In genomic region chr3:124125320-124125719, GRCh38 we compare ENCODE assay signal across 19 cellular contexts.
DNase-seq lines count a peak whose midpoint lies in the region; ATAC-seq, FAIRE-seq and TF ChIP-seq lines count a peak whose summit lies in the region.
"Had no signal": no experiment of that assay in that cellular context is flagged by ENCODE, and none has a peak within 500 bp of the region (broad histone marks: within the 10 kb centered on the region; RNA-seq: fewer than 3 reads in every experiment).

No MANE protein-coding gene starts in this region.

- no peak overlapping the region for H4K5ac ChIP-seq in H1 (ENCODE audit: insufficient read length, low read depth, low read length)

- DNase-seq in adrenal gland: peak in 6 of 7 donors; percentile 24 to 57 (median 40)
- no peak for DNase-seq in H1 (ENCODE audit: low read depth in 1 of 2, low spot score in 2 of 2)
- DNase-seq in left kidney (ENCODE audit: low read depth, low spot score): peak; percentile 22
- DNase-seq in urothelium cell line (ENCODE audit: low spot score): no peak
- no peak for DNase-seq in RCC 7860 (ENCODE audit: low spot score)
- no peak for DNase-seq in activated naive CD4-positive, alpha-beta T cell treated with Interleukin-2 at 50 U/mL for 16 hours
- DNase-seq: C1 segment of cervical spinal cord; Calu3; CD4-positive, alpha-beta memory T cell; COR-L47; DMS53; DMS79 treated with DMSO at 0.1 percent for 48 hours; GF-D8; GM23248; H9 had no signal

- H3K9me3 ChIP-seq in adrenal gland (replicated peaks in 1 of 3): no peaks in the 10 kb centered on the region
- no peaks in the 10 kb centered on the region for H3K9me3 ChIP-seq in H1 (ENCODE audit: insufficient read depth in 2 of 2, low read depth in 1 of 2, low read length in 1 of 2)

- no peak overlapping the region for H4K91ac ChIP-seq in H1 (replicated peaks; ENCODE audit: insufficient read length, low read length)

- H3K4me1 ChIP-seq in adrenal gland (replicated peaks in 1 of 2): no peaks in the 10 kb centered on the region
- no peaks in the 10 kb centered on the region for H3K4me1 ChIP-seq in H1 (replicated peaks in 1 of 4; ENCODE audit: control insufficient read depth in 3 of 4, insufficient read depth in 4 of 4, low read length in 3 of 4)

- H3K18ac ChIP-seq in H1 (ENCODE audit: extremely low read depth, low read length): no peak overlapping the region

- CTCF ChIA-PET in H1 (lab: Charles Lee; ENCODE audit: partially characterized antibody): interaction anchor here (0.7 kb wide), 1 partner anchor 915 kb away, joined by 3 read pairs; no protein-coding TSS in a partner anchor

- no peak overlapping the region for H2BK5ac ChIP-seq in H1 (ENCODE audit: low read depth, low read length)

- H2BK20ac ChIP-seq in H1 (ENCODE audit: low read length): no peak overlapping the region

- no peak for ATAC-seq in GM19467 (IDR thresholded peaks at IDR 0.05; ENCODE audit: unreplicated experiment)
- ATAC-seq: HCT116 had no signal

- H3K4ac ChIP-seq in H1 (replicated peaks; ENCODE audit: insufficient read length, low read depth, low read length): no peak overlapping the region

- 16 to 42% (median 34%) methylated on average over 1 of the region's 1 CpG for WGBS in adrenal gland, 4 donors
- WGBS in H1 (ENCODE audit: extremely low coverage in 1 of 2, insufficient coverage in 1 of 2, insufficient read length in 1 of 2, insufficient replicate concordance in 2 of 2, low coverage in 1 of 2, low lambda C conversion rate in 2 of 2, missing lambda C conversion rate in 1 of 2), 2 experiments: 82% methylated on average over 1 of the region's 1 CpG; no CpG with 5 or more reads in 1 of the 2 experiments

- no peak overlapping the region for H3K4me3 ChIP-seq in adrenal gland
- no peak overlapping the region for H3K4me3 ChIP-seq in H1 (ENCODE audit: extremely low read depth in 1 of 4, insufficient read depth in 2 of 4, low read depth in 3 of 4, low read length in 4 of 4)
- H3K4me3 ChIP-seq: GM23248 had no signal

- FAIRE-seq in H1 (lab: Jason Lieb, UNC) (no peak), urothelium cell line (lab: Jason Lieb, UNC) (peak; percentile 20), RCC 7860 (lab: Jason Lieb, UNC) (no peak)
- FAIRE-seq: GM12891, GM18507 had no signal

- H3K56ac ChIP-seq in H1 (replicated peaks; ENCODE audit: insufficient read length, low read depth, low read length): no peak overlapping the region

- TF ChIP-seq EP300 in H1 (IDR thresholded peaks at IDR 0.05; ENCODE audit: borderline replicate concordance in 1 of 2, low read depth in 2 of 2, low read length in 2 of 2): no peak

- POLR2A ChIA-PET in H1 (lab: Charles Lee; ENCODE audit: partially characterized antibody): no interaction called here

- no peak overlapping the region for H2AFZ ChIP-seq in H1 (ENCODE audit: low read length)
- H2AFZ ChIP-seq: GM23248 had no signal

- H2AK5ac ChIP-seq in H1 (ENCODE audit: low read depth, low read length): no peak overlapping the region

- no peak overlapping the region for H3K23ac ChIP-seq in H1 (ENCODE audit: insufficient read length)

- H2BK15ac ChIP-seq in H1 (ENCODE audit: low read length): no peak overlapping the region

- TF ChIP-seq POLR2A in adrenal gland (IDR thresholded peaks at IDR 0.05): no peak
- TF ChIP-seq POLR2A in H1 (IDR thresholded peaks at IDR 0.05; ENCODE audit: control extremely low read depth in 1 of 2, low read depth in 2 of 2, low read length in 2 of 2): no peak

- H3K27me3 ChIP-seq in adrenal gland (no peaks in the 10 kb centered on the region), H1 (replicated peaks in 1 of 4; ENCODE audit: control insufficient read depth in 3 of 4, extremely low read depth in 1 of 4, insufficient read depth in 3 of 4, low read length in 3 of 4) (no peaks in the 10 kb centered on the region)

- H3K4me2 ChIP-seq in H1 (ENCODE audit: insufficient read depth in 1 of 2, low read depth in 2 of 2, low read length in 2 of 2): no peak overlapping the region

- intact Hi-C loops in adrenal gland (cut with DNase I): no loop called here

- no peaks in the 10 kb centered on the region for H3K23me2 ChIP-seq in H1 (ENCODE audit: low read depth, low read length)

- H3K79me1 ChIP-seq in H1 (ENCODE audit: low read depth, low read length): no peaks in the 10 kb centered on the region

- H2BK120ac ChIP-seq in H1 (replicated peaks; ENCODE audit: low read depth, low read length): no peak overlapping the region

- 0 out of 2 replicates have a peak overlapping the region, but pooled peaks have one; percentile 10 for H2BK12ac ChIP-seq in H1 (ENCODE audit: low read depth, low read length)

- no peaks in the 10 kb centered on the region for H4K20me1 ChIP-seq in H1 (replicated peaks in 1 of 2; ENCODE audit: control insufficient read depth in 1 of 2, insufficient read depth in 2 of 2, low read length in 2 of 2)

- H3K27ac ChIP-seq in adrenal gland (peak overlapping the region in 1 of 5 donors; percentile 23), H1 (ENCODE audit: low read depth, low read length) (no peak overlapping the region)
- H3K27ac ChIP-seq: GM23248 had no signal

- TF ChIP-seq CTCF in adrenal gland (IDR thresholded peaks at IDR 0.05) (no peak), H1 (IDR thresholded peaks at IDR 0.05; ENCODE audit: control extremely low read depth in 1 of 3, insufficient read depth in 1 of 3, low read depth in 1 of 3, low read length in 3 of 3) (no peak)

- no peaks in the 10 kb centered on the region for H3K79me2 ChIP-seq in H1 (ENCODE audit: control insufficient read depth in 1 of 2, insufficient read depth in 2 of 2, low read length in 2 of 2)

- H4K8ac ChIP-seq in H1 (ENCODE audit: extremely low read depth, insufficient read depth, low read length): no peak overlapping the region

- no peak overlapping the region for H3K9ac ChIP-seq in H1 (replicated peaks in 1 of 4; ENCODE audit: extremely low read depth in 1 of 4, low read depth in 3 of 4, low read length in 3 of 4)
- H3K9ac ChIP-seq: GM23248 had no signal

- TF ChIP-seq RAD21 in H1 (IDR thresholded peaks at IDR 0.05 in 1 of 2, conservative IDR thresholded peaks at IDR 0.05 in 1 of 2; ENCODE audit: low read depth in 2 of 2, low read length in 2 of 2): no peak

- H3K36me3 ChIP-seq in adrenal gland (replicated peaks in 1 of 2) (no peaks in the 10 kb centered on the region), H1 (ENCODE audit: control insufficient read depth in 2 of 4, insufficient read depth in 4 of 4, low read length in 3 of 4) (no peaks in the 10 kb centered on the region)

- H3K14ac ChIP-seq in H1 (ENCODE audit: insufficient read length): no peak overlapping the region

TF ChIP-seq in H1, 55 proteins besides CTCF, POLR2A, EP300 and RAD21:
- no peak for TF ChIP-seq TAF7 (optimal IDR thresholded peaks at IDR 0.05; ENCODE audit: borderline replicate concordance, low read depth, low read length)
- no peak for TF ChIP-seq SUZ12 (IDR thresholded peaks at IDR 0.05; ENCODE audit: low read length)
- no peak for TF ChIP-seq E2F6 (IDR thresholded peaks at IDR 0.05)
- no peak for TF ChIP-seq EGR1 (IDR thresholded peaks at IDR 0.05; ENCODE audit: borderline replicate concordance, low read depth, low read length)
- TF ChIP-seq SAP30 (IDR thresholded peaks at IDR 0.05; ENCODE audit: insufficient read depth, insufficient replicate concordance, low read length): no peak
- no peak for TF ChIP-seq MAX (IDR thresholded peaks at IDR 0.05)
- no peak for TF ChIP-seq NANOG (IDR thresholded peaks at IDR 0.05; ENCODE audit: insufficient read depth, low read depth, low read length, poor library complexity, severe bottlenecking)
- no peak for TF ChIP-seq HDAC2 (IDR thresholded peaks at IDR 0.05; ENCODE audit: borderline replicate concordance in 1 of 2, low read depth in 2 of 2, low read length in 2 of 2)
- TF ChIP-seq CEBPB (IDR thresholded peaks at IDR 0.05; ENCODE audit: low read depth, low read length): no peak
- TF ChIP-seq KDM4A (IDR thresholded peaks at IDR 0.05; ENCODE audit: low read depth, low read length, severe bottlenecking): no peak
- no peak for TF ChIP-seq ZNF274 (IDR thresholded peaks at IDR 0.05; ENCODE audit: borderline replicate concordance, extremely low read depth, low read length)
- no peak for TF ChIP-seq SIRT6 (IDR thresholded peaks at IDR 0.05; ENCODE audit: low read length)
- no peak for TF ChIP-seq BACH1 (IDR thresholded peaks at IDR 0.05; ENCODE audit: low read length)
- TF ChIP-seq GTF2F1 (IDR thresholded peaks at IDR 0.05; ENCODE audit: borderline replicate concordance, low read depth, low read length): no peak
- no peak for TF ChIP-seq CBX5 (IDR thresholded peaks at IDR 0.05; ENCODE audit: low read depth, low read length)
- TF ChIP-seq BCL11A (IDR thresholded peaks at IDR 0.05; ENCODE audit: low read depth in 2 of 2, low read length in 2 of 2): no peak
- TF ChIP-seq USF2 (IDR thresholded peaks at IDR 0.05; ENCODE audit: low read length): no peak

Comparison
In these comparisons a context has a peak if more than half of its experiments do, and no peak if none do; other contexts are left out.
1. DNase-seq: peak in adrenal gland (6 of 7) and left kidney (single experiment); none in H1 (0 of 2), urothelium cell line (single experiment), RCC 7860 (single experiment) and activated naive CD4-positive, alpha-beta T cell treated with Interleukin-2 at 50 U/mL for 16 hours (single experiment).